Comparison of ENCODE assay signal across 21 cellular contexts in genomic region chr3:137084579-137084978, GRCh38.
DNase-seq lines count a peak whose midpoint lies in the region; ATAC-seq, FAIRE-seq and TF ChIP-seq lines count a peak whose summit lies in the region.
"Had no signal": no experiment of that assay in that cellular context is flagged by ENCODE, and none has a peak within 500 bp of the region (broad histone marks: within the 10 kb centered on the region; RNA-seq: fewer than 3 reads in every experiment).

No MANE protein-coding gene starts in this region.

- no peaks in the 10 kb centered on the region; the same call in 1 of the 2 replicates for H3K23me2 ChIP-seq in H1 (ENCODE audit: low read depth, low read length)

- H3K27me3 ChIP-seq in H1 (replicated peaks in 1 of 4; ENCODE audit: control insufficient read depth in 3 of 4, extremely low read depth in 1 of 4, insufficient read depth in 3 of 4, low read length in 3 of 4) = no peaks in the 10 kb centered on the region
- H3K27me3 ChIP-seq in left lung = no peaks in the 10 kb centered on the region
- H3K27me3 ChIP-seq in vagina = no peaks in the 10 kb centered on the region

- no peak overlapping the region for H3K4me2 ChIP-seq in H1 (ENCODE audit: insufficient read depth in 1 of 2, low read depth in 2 of 2, low read length in 2 of 2)
- H3K4me2 ChIP-seq: A549 had no signal

- TF ChIP-seq RAD21 in H1 (IDR thresholded peaks at IDR 0.05 in 1 of 2, conservative IDR thresholded peaks at IDR 0.05 in 1 of 2; ENCODE audit: low read depth in 2 of 2, low read length in 2 of 2) = no peak

- no peak overlapping the region for H3K4ac ChIP-seq in H1 (replicated peaks; ENCODE audit: insufficient read length, low read depth, low read length)

- H3K9ac ChIP-seq in H1 (replicated peaks in 1 of 4; ENCODE audit: extremely low read depth in 1 of 4, low read depth in 3 of 4, low read length in 3 of 4) = no peak overlapping the region

- H3K23ac ChIP-seq in H1 (ENCODE audit: insufficient read length) = no peak overlapping the region

- no peaks in the 10 kb centered on the region for H3K79me1 ChIP-seq in H1 (ENCODE audit: low read depth, low read length)

- H2BK12ac ChIP-seq in H1 (ENCODE audit: low read depth, low read length) = no peak overlapping the region

- H3K4me3 ChIP-seq in H1 (ENCODE audit: extremely low read depth in 1 of 4, insufficient read depth in 2 of 4, low read depth in 3 of 4, low read length in 4 of 4) (no peak overlapping the region), left lung (no peak overlapping the region), vagina (no peak overlapping the region)
- H3K4me3 ChIP-seq: A549 had no signal

- H2AFZ ChIP-seq in H1 (ENCODE audit: low read length) = 0 out of 2 replicates have a peak overlapping the region, but pooled peaks have one; percentile 28

- no peak overlapping the region for H4K8ac ChIP-seq in H1 (ENCODE audit: extremely low read depth, insufficient read depth, low read length)

- no peak overlapping the region for H2BK5ac ChIP-seq in H1 (ENCODE audit: low read depth, low read length)

- no peak for DNase-seq in H1 (ENCODE audit: low read depth in 1 of 2, low spot score in 2 of 2)
- DNase-seq in left lung = peak in 1 of 2 donors; percentile 68
- no peak for DNase-seq in stimulated activated effector memory CD8-positive, alpha-beta T cell treated with anti-CD3 and anti-CD28 coated beads, Interleukin-12 subunit alpha, Interleukin-12 subunit beta, amount 100 ng/mL, for 72 hours (ENCODE audit: low spot score in 2 of 2)
- DNase-seq in NCI-H2196 (lab: John Stamatoyannopoulos, UW; ENCODE audit: unreplicated experiment) = no peak
- DNase-seq in vagina (ENCODE audit: extremely low spot score in 2 of 2) = no peak
- no peak for DNase-seq in NCI-H2171 treated with DMSO at 0.1 percent for 48 hours (lab: John Stamatoyannopoulos, UW)
- DNase-seq: BE2C; CD8-positive, alpha-beta T cell; COR-L47; DMS153; DMS79 treated with DMSO at 0.1 percent for 48 hours; EL had no signal

- intact Hi-C loops in left lung (cut with DNase I) (no loop called here), vagina (cut with DNase I) (no loop called here)

- TF ChIP-seq POLR2A in H1 (IDR thresholded peaks at IDR 0.05; ENCODE audit: control extremely low read depth in 1 of 2, low read depth in 2 of 2, low read length in 2 of 2) = no peak
- TF ChIP-seq POLR2A in vagina (IDR thresholded peaks at IDR 0.05) = no peak

- 74% methylated on average over 3 of the region's 4 CpGs; no CpG with 5 or more reads in 1 of the 2 experiments for WGBS in H1 (ENCODE audit: extremely low coverage in 1 of 2, insufficient coverage in 1 of 2, insufficient read length in 1 of 2, insufficient replicate concordance in 2 of 2, low coverage in 1 of 2, low lambda C conversion rate in 2 of 2, missing lambda C conversion rate in 1 of 2), 2 experiments

- no peak overlapping the region for H3K56ac ChIP-seq in H1 (replicated peaks; ENCODE audit: insufficient read length, low read depth, low read length)

- CTCF ChIA-PET in H1 (lab: Charles Lee; ENCODE audit: partially characterized antibody) = interaction anchor here (1.4 to 1.5 kb wide), 3 partner anchors 13 to 71 kb away, joined by 3 read pairs; no protein-coding TSS in a partner anchor

- POLR2A ChIA-PET in H1 (lab: Charles Lee; ENCODE audit: partially characterized antibody) = no interaction called here

- no peak overlapping the region for H4K5ac ChIP-seq in H1 (ENCODE audit: insufficient read length, low read depth, low read length)

- no peak overlapping the region for H3K18ac ChIP-seq in H1 (ENCODE audit: extremely low read depth, low read length)

- no peak overlapping the region for H2BK15ac ChIP-seq in H1 (ENCODE audit: low read length)

- H3K9me3 Mint-ChIP-seq in stimulated activated effector memory CD8-positive, alpha-beta T cell treated with anti-CD3 and anti-CD28 coated beads, Interleukin-12 subunit alpha, Interleukin-12 subunit beta, amount 100 ng/mL, for 72 hours = no peaks in the 10 kb centered on the region
- H3K9me3 Mint-ChIP-seq: CD8-positive, alpha-beta T cell had no signal

- H3K36me3 ChIP-seq in H1 (ENCODE audit: control insufficient read depth in 2 of 4, insufficient read depth in 4 of 4, low read length in 3 of 4) = no peaks in the 10 kb centered on the region
- H3K36me3 ChIP-seq in left lung = no peaks in the 10 kb centered on the region
- no peaks in the 10 kb centered on the region for H3K36me3 ChIP-seq in vagina
- H3K36me3 ChIP-seq: BE2C had no signal

- no peak overlapping the region for H3K27ac Mint-ChIP-seq in stimulated activated effector memory CD8-positive, alpha-beta T cell treated with anti-CD3 and anti-CD28 coated beads, Interleukin-12 subunit alpha, Interleukin-12 subunit beta, amount 100 ng/mL, for 72 hours
- H3K27ac Mint-ChIP-seq: CD8-positive, alpha-beta T cell had no signal

- H3K9me3 ChIP-seq in H1 (ENCODE audit: insufficient read depth in 2 of 2, low read depth in 1 of 2, low read length in 1 of 2) = no peaks in the 10 kb centered on the region
- H3K9me3 ChIP-seq in left lung = no peaks in the 10 kb centered on the region
- no peaks in the 10 kb centered on the region for H3K9me3 ChIP-seq in vagina
- H3K9me3 ChIP-seq: A549, BE2C had no signal

- H3K4me3 Mint-ChIP-seq in stimulated activated effector memory CD8-positive, alpha-beta T cell treated with anti-CD3 and anti-CD28 coated beads, Interleukin-12 subunit alpha, Interleukin-12 subunit beta, amount 100 ng/mL, for 72 hours = no peak overlapping the region
- H3K4me3 Mint-ChIP-seq: CD8-positive, alpha-beta T cell had no signal

- H3K4me1 Mint-ChIP-seq in stimulated activated effector memory CD8-positive, alpha-beta T cell treated with anti-CD3 and anti-CD28 coated beads, Interleukin-12 subunit alpha, Interleukin-12 subunit beta, amount 100 ng/mL, for 72 hours = no peaks in the 10 kb centered on the region

- H2BK20ac ChIP-seq in H1 (ENCODE audit: low read length) = no peak overlapping the region

- no peaks in the 10 kb centered on the region for H3K79me2 ChIP-seq in H1 (ENCODE audit: control insufficient read depth in 1 of 2, insufficient read depth in 2 of 2, low read length in 2 of 2)

- H3K4me1 ChIP-seq in H1 (replicated peaks in 1 of 4; ENCODE audit: control insufficient read depth in 3 of 4, insufficient read depth in 4 of 4, low read length in 3 of 4) = no peaks in the 10 kb centered on the region
- H3K4me1 ChIP-seq in left lung = no peaks in the 10 kb centered on the region
- no peaks in the 10 kb centered on the region for H3K4me1 ChIP-seq in vagina
- H3K4me1 ChIP-seq: A549, BE2C had no signal

- H2BK120ac ChIP-seq in H1 (replicated peaks; ENCODE audit: low read depth, low read length) = no peak overlapping the region

- no peak overlapping the region for H4K91ac ChIP-seq in H1 (replicated peaks; ENCODE audit: insufficient read length, low read length)

- no peaks in the 10 kb centered on the region for H3K36me3 Mint-ChIP-seq in stimulated activated effector memory CD8-positive, alpha-beta T cell treated with anti-CD3 and anti-CD28 coated beads, Interleukin-12 subunit alpha, Interleukin-12 subunit beta, amount 100 ng/mL, for 72 hours
- H3K36me3 Mint-ChIP-seq: CD8-positive, alpha-beta T cell had no signal

- H4K20me1 ChIP-seq in H1 (replicated peaks in 1 of 2; ENCODE audit: control insufficient read depth in 1 of 2, insufficient read depth in 2 of 2, low read length in 2 of 2) = no peaks in the 10 kb centered on the region

- H2AK5ac ChIP-seq in H1 (ENCODE audit: low read depth, low read length) = no peak overlapping the region

- TF ChIP-seq EP300 in H1 (IDR thresholded peaks at IDR 0.05; ENCODE audit: borderline replicate concordance in 1 of 2, low read depth in 2 of 2, low read length in 2 of 2) = no peak

- no peak overlapping the region for H3K27ac ChIP-seq in H1 (ENCODE audit: low read depth, low read length)
- H3K27ac ChIP-seq in left lung = no peak overlapping the region
- H3K27ac ChIP-seq in vagina = no peak overlapping the region
- H3K27ac ChIP-seq: A549, C4-2B, HL-60 had no signal

- no peak overlapping the region for H3K14ac ChIP-seq in H1 (ENCODE audit: insufficient read length)

- no peak for FAIRE-seq in H1 (lab: Jason Lieb, UNC)
- FAIRE-seq: A549, D721Med, G401.6, GM12892, GM19239, H54 had no signal

- peak; percentile 98 for ATAC-seq in left lung
- peak; percentile 34 for ATAC-seq in stimulated activated effector memory CD8-positive, alpha-beta T cell treated with anti-CD3 and anti-CD28 coated beads, Interleukin-12 subunit alpha, Interleukin-12 subunit beta, amount 100 ng/mL, for 72 hours
- ATAC-seq: A549; CD8-positive, alpha-beta T cell; HCT116 had no signal

- TF ChIP-seq CTCF in H1 (IDR thresholded peaks at IDR 0.05; ENCODE audit: control extremely low read depth in 1 of 3, insufficient read depth in 1 of 3, low read depth in 1 of 3, low read length in 3 of 3) (no peak), left lung (IDR thresholded peaks at IDR 0.05) (no peak), vagina (IDR thresholded peaks at IDR 0.05) (no peak)

TF ChIP-seq in H1, 55 proteins besides CTCF, POLR2A, EP300 and RAD21:
- TF ChIP-seq FOSL1 (IDR thresholded peaks at IDR 0.05; ENCODE audit: insufficient read depth, low read depth, low read length) (no peak), GTF2F1 (IDR thresholded peaks at IDR 0.05; ENCODE audit: borderline replicate concordance, low read depth, low read length) (no peak), SP4 (IDR thresholded peaks at IDR 0.05; ENCODE audit: low read length) (no peak), SUZ12 (IDR thresholded peaks at IDR 0.05; ENCODE audit: low read length) (no peak), HDAC6 (IDR thresholded peaks at IDR 0.05; ENCODE audit: low read depth, low read length) (no peak), RXRA (IDR thresholded peaks at IDR 0.05; ENCODE audit: insufficient read depth, low read depth, low read length) (no peak), KDM4A (IDR thresholded peaks at IDR 0.05; ENCODE audit: low read depth, low read length, severe bottlenecking) (no peak)
